In the genomic region with DNA sequence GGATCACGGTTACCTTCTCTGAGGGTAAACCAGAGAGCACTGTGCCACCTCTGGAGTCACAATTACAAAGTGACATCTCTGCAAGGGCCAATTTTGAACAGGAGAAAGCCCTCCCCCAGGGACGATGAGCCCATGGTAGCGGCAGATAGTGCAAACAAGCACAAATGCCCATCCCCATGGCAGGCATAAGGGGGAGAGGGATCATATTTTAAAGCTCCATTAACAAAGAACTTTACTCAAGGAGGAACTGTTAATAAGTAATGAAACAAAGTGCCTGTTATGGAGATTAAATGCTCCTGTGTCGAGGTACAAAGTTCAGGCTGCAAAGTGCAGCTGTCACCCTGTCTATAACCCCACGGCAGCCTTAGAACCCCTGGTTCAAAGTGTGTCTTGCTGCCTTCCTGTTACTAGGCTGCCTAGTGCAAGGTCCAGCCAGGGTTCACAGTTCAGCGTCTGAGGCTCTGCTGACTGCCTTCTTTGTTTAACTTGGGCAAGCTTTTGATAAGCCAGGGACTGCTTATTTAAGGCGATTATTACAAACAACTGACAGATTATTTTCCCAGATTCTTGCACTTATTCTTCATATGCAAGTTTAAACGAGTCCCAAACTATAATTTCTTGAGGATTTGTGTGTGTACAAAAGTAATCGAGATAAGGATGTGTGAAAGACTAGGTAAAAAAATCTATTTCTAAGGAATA, we compare ENCODE assay signal across 1 cellular context.
TF ChIP-seq lines count a peak whose summit lies in the region.

No MANE protein-coding gene starts in this region.

TF ChIP-seq in HepG2, 621 proteins besides CTCF, POLR2A, EP300 and RAD21 (continued from another document and continues in another):
- peak; percentile 57; the same call in 1 of the 2 replicates for TF ChIP-seq SP5 (CRISPR knock-in tag; IDR thresholded peaks at IDR 0.05; ENCODE audit: borderline replicate concordance, low read depth)
- no peak for TF ChIP-seq CENPX (CRISPR knock-in tag; IDR thresholded peaks at IDR 0.05)
- TF ChIP-seq, protein P1, sequence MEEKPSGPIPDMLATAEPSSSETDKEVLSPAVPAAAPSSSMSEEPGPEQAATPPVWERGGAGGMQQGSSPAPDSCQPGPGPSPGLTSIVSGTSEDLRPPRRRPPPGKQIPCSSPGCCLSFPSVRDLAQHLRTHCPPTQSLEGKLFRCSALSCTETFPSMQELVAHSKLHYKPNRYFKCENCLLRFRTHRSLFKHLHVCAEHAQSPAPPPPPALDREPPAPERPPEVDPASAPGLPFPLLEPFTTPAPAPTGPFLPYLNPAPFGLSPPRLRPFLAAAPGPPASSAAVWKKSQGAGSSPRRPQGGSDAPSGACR (CRISPR knock-in tag; IDR thresholded peaks at IDR 0.05), result peak; percentile 97
- TF ChIP-seq TCF12 (IDR thresholded peaks at IDR 0.05), result no peak
- peak; percentile 98 for TF ChIP-seq TCF12 (CRISPR knock-in tag; IDR thresholded peaks at IDR 0.05)
- no peak for TF ChIP-seq MTA3 (CRISPR knock-in tag; IDR thresholded peaks at IDR 0.05)
- peak; percentile 97 to 99 for TF ChIP-seq NR2F1 (CRISPR knock-in tag; IDR thresholded peaks at IDR 0.05)
- no peak for TF ChIP-seq ZNF282 (IDR thresholded peaks at IDR 0.05; ENCODE audit: partially characterized antibody)
- peak; percentile 92 for TF ChIP-seq GFI1 (CRISPR knock-in tag; IDR thresholded peaks at IDR 0.05; ENCODE audit: borderline replicate concordance)
- no peak for TF ChIP-seq ZNF33A (CRISPR knock-in tag; IDR thresholded peaks at IDR 0.05; ENCODE audit: borderline replicate concordance)
- peak; percentile 87; the same call in 1 of the 2 replicates for TF ChIP-seq HOXD1 (CRISPR knock-in tag; IDR thresholded peaks at IDR 0.05)
- TF ChIP-seq ZNF841 (CRISPR knock-in tag; IDR thresholded peaks at IDR 0.05; ENCODE audit: borderline replicate concordance), result no peak
- TF ChIP-seq, protein P2, sequence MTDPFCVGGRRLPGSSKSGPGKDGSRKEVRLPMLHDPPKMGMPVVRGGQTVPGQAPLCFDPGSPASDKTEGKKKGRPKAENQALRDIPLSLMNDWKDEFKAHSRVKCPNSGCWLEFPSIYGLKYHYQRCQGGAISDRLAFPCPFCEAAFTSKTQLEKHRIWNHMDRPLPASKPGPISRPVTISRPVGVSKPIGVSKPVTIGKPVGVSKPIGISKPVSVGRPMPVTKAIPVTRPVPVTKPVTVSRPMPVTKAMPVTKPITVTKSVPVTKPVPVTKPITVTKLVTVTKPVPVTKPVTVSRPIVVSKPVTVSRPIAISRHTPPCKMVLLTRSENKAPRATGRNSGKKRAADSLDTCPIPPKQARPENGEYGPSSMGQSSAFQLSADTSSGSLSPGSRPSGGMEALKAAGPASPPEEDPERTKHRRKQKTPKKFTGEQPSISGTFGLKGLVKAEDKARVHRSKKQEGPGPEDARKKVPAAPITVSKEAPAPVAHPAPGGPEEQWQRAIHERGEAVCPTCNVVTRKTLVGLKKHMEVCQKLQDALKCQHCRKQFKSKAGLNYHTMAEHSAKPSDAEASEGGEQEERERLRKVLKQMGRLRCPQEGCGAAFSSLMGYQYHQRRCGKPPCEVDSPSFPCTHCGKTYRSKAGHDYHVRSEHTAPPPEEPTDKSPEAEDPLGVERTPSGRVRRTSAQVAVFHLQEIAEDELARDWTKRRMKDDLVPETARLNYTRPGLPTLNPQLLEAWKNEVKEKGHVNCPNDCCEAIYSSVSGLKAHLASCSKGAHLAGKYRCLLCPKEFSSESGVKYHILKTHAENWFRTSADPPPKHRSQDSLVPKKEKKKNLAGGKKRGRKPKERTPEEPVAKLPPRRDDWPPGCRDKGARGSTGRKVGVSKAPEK (CRISPR knock-in tag; IDR thresholded peaks at IDR 0.05; ENCODE audit: borderline replicate concordance), result peak; percentile 98
- TF ChIP-seq, protein P3, sequence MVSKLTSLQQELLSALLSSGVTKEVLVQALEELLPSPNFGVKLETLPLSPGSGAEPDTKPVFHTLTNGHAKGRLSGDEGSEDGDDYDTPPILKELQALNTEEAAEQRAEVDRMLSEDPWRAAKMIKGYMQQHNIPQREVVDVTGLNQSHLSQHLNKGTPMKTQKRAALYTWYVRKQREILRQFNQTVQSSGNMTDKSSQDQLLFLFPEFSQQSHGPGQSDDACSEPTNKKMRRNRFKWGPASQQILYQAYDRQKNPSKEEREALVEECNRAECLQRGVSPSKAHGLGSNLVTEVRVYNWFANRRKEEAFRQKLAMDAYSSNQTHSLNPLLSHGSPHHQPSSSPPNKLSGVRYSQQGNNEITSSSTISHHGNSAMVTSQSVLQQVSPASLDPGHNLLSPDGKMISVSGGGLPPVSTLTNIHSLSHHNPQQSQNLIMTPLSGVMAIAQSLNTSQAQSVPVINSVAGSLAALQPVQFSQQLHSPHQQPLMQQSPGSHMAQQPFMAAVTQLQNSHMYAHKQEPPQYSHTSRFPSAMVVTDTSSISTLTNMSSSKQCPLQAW (CRISPR knock-in tag; IDR thresholded peaks at IDR 0.05), result peak; percentile 99
- TF ChIP-seq, protein P4, sequence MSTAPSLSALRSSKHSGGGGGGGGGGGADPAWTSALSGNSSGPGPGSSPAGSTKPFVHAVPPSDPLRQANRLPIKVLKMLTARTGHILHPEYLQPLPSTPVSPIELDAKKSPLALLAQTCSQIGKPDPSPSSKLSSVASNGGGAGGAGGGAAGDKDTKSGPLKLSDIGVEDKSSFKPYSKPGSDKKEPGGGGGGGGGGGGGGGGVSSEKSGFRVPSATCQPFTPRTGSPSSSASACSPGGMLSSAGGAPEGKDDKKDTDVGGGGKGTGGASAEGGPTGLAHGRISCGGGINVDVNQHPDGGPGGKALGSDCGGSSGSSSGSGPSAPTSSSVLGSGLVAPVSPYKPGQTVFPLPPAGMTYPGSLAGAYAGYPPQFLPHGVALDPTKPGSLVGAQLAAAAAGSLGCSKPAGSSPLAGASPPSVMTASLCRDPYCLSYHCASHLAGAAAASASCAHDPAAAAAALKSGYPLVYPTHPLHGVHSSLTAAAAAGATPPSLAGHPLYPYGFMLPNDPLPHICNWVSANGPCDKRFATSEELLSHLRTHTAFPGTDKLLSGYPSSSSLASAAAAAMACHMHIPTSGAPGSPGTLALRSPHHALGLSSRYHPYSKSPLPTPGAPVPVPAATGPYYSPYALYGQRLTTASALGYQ (CRISPR knock-in tag; IDR thresholded peaks at IDR 0.05), result peak; percentile 97
- peak; percentile 100 for TF ChIP-seq RARA (CRISPR knock-in tag; IDR thresholded peaks at IDR 0.05)
- TF ChIP-seq, protein P5, sequence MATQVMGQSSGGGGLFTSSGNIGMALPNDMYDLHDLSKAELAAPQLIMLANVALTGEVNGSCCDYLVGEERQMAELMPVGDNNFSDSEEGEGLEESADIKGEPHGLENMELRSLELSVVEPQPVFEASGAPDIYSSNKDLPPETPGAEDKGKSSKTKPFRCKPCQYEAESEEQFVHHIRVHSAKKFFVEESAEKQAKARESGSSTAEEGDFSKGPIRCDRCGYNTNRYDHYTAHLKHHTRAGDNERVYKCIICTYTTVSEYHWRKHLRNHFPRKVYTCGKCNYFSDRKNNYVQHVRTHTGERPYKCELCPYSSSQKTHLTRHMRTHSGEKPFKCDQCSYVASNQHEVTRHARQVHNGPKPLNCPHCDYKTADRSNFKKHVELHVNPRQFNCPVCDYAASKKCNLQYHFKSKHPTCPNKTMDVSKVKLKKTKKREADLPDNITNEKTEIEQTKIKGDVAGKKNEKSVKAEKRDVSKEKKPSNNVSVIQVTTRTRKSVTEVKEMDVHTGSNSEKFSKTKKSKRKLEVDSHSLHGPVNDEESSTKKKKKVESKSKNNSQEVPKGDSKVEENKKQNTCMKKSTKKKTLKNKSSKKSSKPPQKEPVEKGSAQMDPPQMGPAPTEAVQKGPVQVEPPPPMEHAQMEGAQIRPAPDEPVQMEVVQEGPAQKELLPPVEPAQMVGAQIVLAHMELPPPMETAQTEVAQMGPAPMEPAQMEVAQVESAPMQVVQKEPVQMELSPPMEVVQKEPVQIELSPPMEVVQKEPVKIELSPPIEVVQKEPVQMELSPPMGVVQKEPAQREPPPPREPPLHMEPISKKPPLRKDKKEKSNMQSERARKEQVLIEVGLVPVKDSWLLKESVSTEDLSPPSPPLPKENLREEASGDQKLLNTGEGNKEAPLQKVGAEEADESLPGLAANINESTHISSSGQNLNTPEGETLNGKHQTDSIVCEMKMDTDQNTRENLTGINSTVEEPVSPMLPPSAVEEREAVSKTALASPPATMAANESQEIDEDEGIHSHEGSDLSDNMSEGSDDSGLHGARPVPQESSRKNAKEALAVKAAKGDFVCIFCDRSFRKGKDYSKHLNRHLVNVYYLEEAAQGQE (IDR thresholded peaks at IDR 0.05; ENCODE audit: borderline replicate concordance in 1 of 2, low read depth in 1 of 2, low read length in 2 of 2), result peak in 1 of 2 experiments; percentile 65; a peak in 1 of 4 replicates
- TF ChIP-seq, protein P6, sequence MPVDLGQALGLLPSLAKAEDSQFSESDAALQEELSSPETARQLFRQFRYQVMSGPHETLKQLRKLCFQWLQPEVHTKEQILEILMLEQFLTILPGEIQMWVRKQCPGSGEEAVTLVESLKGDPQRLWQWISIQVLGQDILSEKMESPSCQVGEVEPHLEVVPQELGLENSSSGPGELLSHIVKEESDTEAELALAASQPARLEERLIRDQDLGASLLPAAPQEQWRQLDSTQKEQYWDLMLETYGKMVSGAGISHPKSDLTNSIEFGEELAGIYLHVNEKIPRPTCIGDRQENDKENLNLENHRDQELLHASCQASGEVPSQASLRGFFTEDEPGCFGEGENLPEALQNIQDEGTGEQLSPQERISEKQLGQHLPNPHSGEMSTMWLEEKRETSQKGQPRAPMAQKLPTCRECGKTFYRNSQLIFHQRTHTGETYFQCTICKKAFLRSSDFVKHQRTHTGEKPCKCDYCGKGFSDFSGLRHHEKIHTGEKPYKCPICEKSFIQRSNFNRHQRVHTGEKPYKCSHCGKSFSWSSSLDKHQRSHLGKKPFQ (CRISPR knock-in tag; IDR thresholded peaks at IDR 0.05; ENCODE audit: insufficient replicate concordance), result no peak
- TF ChIP-seq, protein P7, sequence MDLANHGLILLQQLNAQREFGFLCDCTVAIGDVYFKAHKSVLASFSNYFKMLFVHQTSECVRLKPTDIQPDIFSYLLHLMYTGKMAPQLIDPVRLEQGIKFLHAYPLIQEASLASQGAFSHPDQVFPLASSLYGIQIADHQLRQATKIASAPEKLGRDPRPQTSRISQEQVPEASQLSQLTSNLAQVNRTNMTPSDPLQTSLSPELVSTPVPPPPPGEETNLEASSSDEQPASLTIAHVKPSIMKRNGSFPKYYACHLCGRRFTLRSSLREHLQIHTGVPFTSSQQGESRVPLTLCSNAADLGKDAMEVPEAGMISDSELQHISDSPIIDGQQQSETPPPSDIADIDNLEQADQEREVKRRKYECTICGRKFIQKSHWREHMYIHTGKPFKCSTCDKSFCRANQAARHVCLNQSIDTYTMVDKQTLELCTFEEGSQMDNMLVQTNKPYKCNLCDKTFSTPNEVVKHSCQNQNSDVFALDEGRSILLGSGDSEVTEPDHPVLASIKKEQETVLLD (CRISPR knock-in tag; IDR thresholded peaks at IDR 0.05; ENCODE audit: low read depth), result no peak
- TF ChIP-seq, protein P8, sequence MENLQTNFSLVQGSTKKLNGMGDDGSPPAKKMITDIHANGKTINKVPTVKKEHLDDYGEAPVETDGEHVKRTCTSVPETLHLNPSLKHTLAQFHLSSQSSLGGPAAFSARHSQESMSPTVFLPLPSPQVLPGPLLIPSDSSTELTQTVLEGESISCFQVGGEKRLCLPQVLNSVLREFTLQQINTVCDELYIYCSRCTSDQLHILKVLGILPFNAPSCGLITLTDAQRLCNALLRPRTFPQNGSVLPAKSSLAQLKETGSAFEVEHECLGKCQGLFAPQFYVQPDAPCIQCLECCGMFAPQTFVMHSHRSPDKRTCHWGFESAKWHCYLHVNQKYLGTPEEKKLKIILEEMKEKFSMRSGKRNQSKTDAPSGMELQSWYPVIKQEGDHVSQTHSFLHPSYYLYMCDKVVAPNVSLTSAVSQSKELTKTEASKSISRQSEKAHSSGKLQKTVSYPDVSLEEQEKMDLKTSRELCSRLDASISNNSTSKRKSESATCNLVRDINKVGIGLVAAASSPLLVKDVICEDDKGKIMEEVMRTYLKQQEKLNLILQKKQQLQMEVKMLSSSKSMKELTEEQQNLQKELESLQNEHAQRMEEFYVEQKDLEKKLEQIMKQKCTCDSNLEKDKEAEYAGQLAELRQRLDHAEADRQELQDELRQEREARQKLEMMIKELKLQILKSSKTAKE (CRISPR knock-in tag; IDR thresholded peaks at IDR 0.05; ENCODE audit: borderline replicate concordance), result peak; percentile 99
- TF ChIP-seq MIER2 (CRISPR knock-in tag; IDR thresholded peaks at IDR 0.05), result peak; percentile 48; the same call in 1 of the 2 replicates
- peak; percentile 92 for TF ChIP-seq ZNF781 (CRISPR knock-in tag; IDR thresholded peaks at IDR 0.05; ENCODE audit: borderline replicate concordance, not compliant biosample characterization)
- TF ChIP-seq, protein P9, sequence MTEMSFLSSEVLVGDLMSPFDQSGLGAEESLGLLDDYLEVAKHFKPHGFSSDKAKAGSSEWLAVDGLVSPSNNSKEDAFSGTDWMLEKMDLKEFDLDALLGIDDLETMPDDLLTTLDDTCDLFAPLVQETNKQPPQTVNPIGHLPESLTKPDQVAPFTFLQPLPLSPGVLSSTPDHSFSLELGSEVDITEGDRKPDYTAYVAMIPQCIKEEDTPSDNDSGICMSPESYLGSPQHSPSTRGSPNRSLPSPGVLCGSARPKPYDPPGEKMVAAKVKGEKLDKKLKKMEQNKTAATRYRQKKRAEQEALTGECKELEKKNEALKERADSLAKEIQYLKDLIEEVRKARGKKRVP (CRISPR knock-in tag; IDR thresholded peaks at IDR 0.05), result peak in 1 of 2 experiments; percentile 82; a peak in 2 of 4 replicates
- peak; percentile 98 for TF ChIP-seq MTA1 (CRISPR knock-in tag; IDR thresholded peaks at IDR 0.05; ENCODE audit: borderline replicate concordance)
- no peak for TF ChIP-seq KLF13 (CRISPR knock-in tag; IDR thresholded peaks at IDR 0.05)
- TF ChIP-seq ZNF367 (CRISPR knock-in tag; IDR thresholded peaks at IDR 0.05; ENCODE audit: borderline replicate concordance), result no peak
- no peak for TF ChIP-seq EED (CRISPR knock-in tag; IDR thresholded peaks at IDR 0.05)
- TF ChIP-seq ZNF225 (CRISPR knock-in tag; IDR thresholded peaks at IDR 0.05), result no peak
- no peak; the same call in 1 of the 2 replicates for TF ChIP-seq YEATS2 (CRISPR knock-in tag; IDR thresholded peaks at IDR 0.05; ENCODE audit: borderline replicate concordance)
- no peak for TF ChIP-seq NFE2L1 (CRISPR knock-in tag; IDR thresholded peaks at IDR 0.05; ENCODE audit: borderline replicate concordance)
- TF ChIP-seq XBP1 (CRISPR knock-in tag; IDR thresholded peaks at IDR 0.05), result no peak
